Comparison of ENCODE assay signal across 12 cellular contexts in genomic region chr1:183331095-183331742, GRCh38.
DNase-seq lines count a peak whose midpoint lies in the region; TF ChIP-seq lines count a peak whose summit lies in the region.
"Had no signal": no experiment of that assay in that cellular context is flagged by ENCODE, and none has a peak within 500 bp of the region (broad histone marks: within the 10 kb centered on the region; RNA-seq: fewer than 3 reads in every experiment).

No MANE protein-coding gene starts in this region.

- H3K27me3 Mint-ChIP-seq in CD14-positive monocyte (ENCODE audit: low read depth in 3 of 3), result peaks cover 31 to 51% (median 37%) of the 10 kb centered on the region in 3 donors

- DNase-seq in NCI-H446 (lab: John Stamatoyannopoulos, UW), result peak; percentile 29 to 65
- peak; percentile 37 to 93 (median 72) for DNase-seq in head of caudate nucleus
- DNase-seq in activated T-cell treated with anti-CD3 and anti-CD28 coated beads for 4 hours, result no peak
- no peak for DNase-seq in GM19240 (ENCODE audit: insufficient read length, low spot score)
- DNase-seq in CD14-positive monocyte (ENCODE audit: low spot score), result no peak
- no peak for DNase-seq in GM10266 (ENCODE audit: extremely low spot score)
- DNase-seq: activated CD4-positive, alpha-beta T cell treated with anti-CD3 and anti-CD28 coated beads for 48 hours; foreskin melanocyte; NCI-H2107 had no signal

- H3K36me3 ChIP-seq in HEK293 (ENCODE audit: control insufficient read depth in 2 of 2, insufficient read depth in 1 of 2, low read length in 2 of 2) (no peaks in the 10 kb centered on the region), rectal smooth muscle tissue (ENCODE audit: control insufficient read depth, insufficient read depth, low read length) (no peaks in the 10 kb centered on the region)

- H3K27ac ChIP-seq in HEK293 (ENCODE audit: extremely low read depth, low read depth, low read length) (no peak overlapping the region), rectal smooth muscle tissue (ENCODE audit: low read depth, low read length) (peak overlapping the region; percentile 70)

- no peaks in the 10 kb centered on the region for H3K36me3 Mint-ChIP-seq in CD14-positive monocyte

- H3K4me1 ChIP-seq in HEK293 (ENCODE audit: control insufficient read depth, insufficient read depth, low read length) (no peaks in the 10 kb centered on the region), rectal smooth muscle tissue (ENCODE audit: control insufficient read depth, insufficient read depth, low read length) (peaks cover 23% of the 10 kb centered on the region)

- POLR2A ChIA-PET in HEK293 (lab: Yijun Ruan, JAX), result no interaction called here

- peak overlapping the region in 1 of 2 donors; percentile 47 for H3K4me3 Mint-ChIP-seq in CD14-positive monocyte
- H3K4me3 Mint-ChIP-seq: stimulated activated naive CD8-positive, alpha-beta T cell treated with anti-CD3 and anti-CD28 coated beads, Interleukin-15, Interleukin-2, amounts not matched to agents 100 ng/mL and 50 ng/mL, for 24 hours had no signal

- H3K4me1 Mint-ChIP-seq in CD14-positive monocyte, result peaks cover 2% of the 10 kb centered on the region

- peaks cover 0 to 8% (median 2%) of the 10 kb centered on the region in 7 donors for H3K9me3 Mint-ChIP-seq in CD14-positive monocyte
- H3K9me3 Mint-ChIP-seq: stimulated activated naive CD8-positive, alpha-beta T cell treated with anti-CD3 and anti-CD28 coated beads, Interleukin-15, Interleukin-2, amounts not matched to agents 100 ng/mL and 50 ng/mL, for 24 hours had no signal

- no peak overlapping the region for H3K27ac Mint-ChIP-seq in CD14-positive monocyte
- H3K27ac Mint-ChIP-seq: stimulated activated naive CD8-positive, alpha-beta T cell treated with anti-CD3 and anti-CD28 coated beads, Interleukin-15, Interleukin-2, amounts not matched to agents 100 ng/mL and 50 ng/mL, for 24 hours had no signal

- TF ChIP-seq CTCF in HEK293 (tag by site-specific recombination; IDR thresholded peaks at IDR 0.05) (no peak), CD14-positive monocyte (IDR thresholded peaks at IDR 0.05) (no peak), GM10266 (IDR thresholded peaks at IDR 0.05; ENCODE audit: control insufficient read depth, insufficient read depth, low read depth, missing control alignments) (no peak)

- no peaks in the 10 kb centered on the region for H3K9me3 ChIP-seq in HEK293 (ENCODE audit: control insufficient read depth, insufficient read depth, low read depth, low read length)

- CTCF ChIA-PET in HEK293 (lab: Yijun Ruan, JAX), result no interaction called here

- peaks cover 2% of the 10 kb centered on the region for H3K27me3 ChIP-seq in rectal smooth muscle tissue (ENCODE audit: control insufficient read depth, insufficient read depth, low read length)

- intact Hi-C loops in head of caudate nucleus (cut with DNase I), result no loop called here
- intact Hi-C loops in CD14-positive monocyte (cut with micrococcal nuclease), result no loop called here

- H3K9ac ChIP-seq in rectal smooth muscle tissue (ENCODE audit: low read length), result no peak overlapping the region

- no peak overlapping the region for H3K4me3 ChIP-seq in HEK293 (ENCODE audit: low read depth, low read length)
- no peak overlapping the region for H3K4me3 ChIP-seq in rectal smooth muscle tissue (ENCODE audit: low read length)

TF ChIP-seq in HEK293, 187 proteins besides CTCF, POLR2A, EP300 and RAD21:
- TF ChIP-seq ZNF214 (tag by site-specific recombination; IDR thresholded peaks at IDR 0.05; ENCODE audit: borderline replicate concordance), result no peak
- TF ChIP-seq ZNF792 (tag by site-specific recombination; IDR thresholded peaks at IDR 0.05), result no peak
- no peak for TF ChIP-seq PRDM6 (tag by site-specific recombination; IDR thresholded peaks at IDR 0.05)
- TF ChIP-seq TCF7L2 (IDR thresholded peaks at IDR 0.05; ENCODE audit: borderline replicate concordance, low read depth, low read length), result peak; percentile 80
- no peak for TF ChIP-seq ZNF658 (tag by site-specific recombination; IDR thresholded peaks at IDR 0.05)
- TF ChIP-seq YY2 (tag by site-specific recombination; IDR thresholded peaks at IDR 0.05), result no peak
- TF ChIP-seq ZXDB (tag by site-specific recombination; IDR thresholded peaks at IDR 0.05), result no peak
- TF ChIP-seq MEIS1 (CRISPR knock-in tag; IDR thresholded peaks at IDR 0.05; ENCODE audit: borderline replicate concordance), result no peak
- TF ChIP-seq BCL11A (tag by site-specific recombination; IDR thresholded peaks at IDR 0.05; ENCODE audit: low read depth), result no peak
- TF ChIP-seq ZNF350 (tag by site-specific recombination; IDR thresholded peaks at IDR 0.05), result no peak
- TF ChIP-seq ZNF704 (tag by site-specific recombination; IDR thresholded peaks at IDR 0.05), result no peak
- peak; percentile 55; the same call in 1 of the 2 replicates for TF ChIP-seq TRIM28 (IDR thresholded peaks at IDR 0.05; ENCODE audit: borderline replicate concordance, low read length)
- TF ChIP-seq ZNF664 (tag by site-specific recombination; IDR thresholded peaks at IDR 0.05), result no peak

Comparison
In these comparisons a context has a peak if more than half of its experiments do, and no peak if none do; other contexts are left out.
1. DNase-seq: peak in NCI-H446 (2 of 2) and head of caudate nucleus (42 of 42); none in activated T-cell treated with anti-CD3 and anti-CD28 coated beads for 4 hours (single experiment), GM19240 (single experiment), CD14-positive monocyte (single experiment) and GM10266 (single experiment).